13 cellular contexts compared by ENCODE assay signal in genomic region chr17:78759969-78760352, GRCh38. TPM values are rescaled to one million over a fixed set of nuclear protein-coding genes. Genes with fewer than 3 reads are reported as not detected.
DNase-seq lines count a peak whose midpoint lies in the region; FAIRE-seq and TF ChIP-seq lines count a peak whose summit lies in the region.
"Had no signal": no experiment of that assay in that cellular context is flagged by ENCODE, and none has a peak within 500 bp of the region (broad histone marks: within the 10 kb centered on the region; RNA-seq: fewer than 3 reads in every experiment).

No MANE protein-coding gene starts in this region.

- peaks cover 63% of the 10 kb centered on the region for H3K4me1 Mint-ChIP-seq in T-helper 1 cell treated with Interleukin-12 subunit alpha and Interleukin-12 subunit beta and Interleukin-4 antibody, amounts not matched to agents 30 μg/mL and 1 μg/mL, for 36 hours (ENCODE audit: low read depth)
- H3K4me1 Mint-ChIP-seq in activated naive CD8-positive, alpha-beta T cell treated with anti-CD3 and anti-CD28 coated beads for 36 hours, result peaks cover 79% of the 10 kb centered on the region

- TF ChIP-seq CTCF in osteoblast (IDR thresholded peaks at IDR 0.05; ENCODE audit: extremely low read depth, low read depth, low read length), result no peak

- H3K27me3 ChIP-seq in Karpas-422 (ENCODE audit: low read length), result no peaks in the 10 kb centered on the region; the same call in 1 of the 2 replicates
- H3K27me3 ChIP-seq in small intestine (ENCODE audit: control insufficient read depth in 2 of 2, insufficient read depth in 2 of 2, low read length in 2 of 2), result no peaks in the 10 kb centered on the region
- no peaks in the 10 kb centered on the region for H3K27me3 ChIP-seq in osteoblast (ENCODE audit: insufficient read depth, low read length)
- H3K27me3 ChIP-seq: heart right ventricle, sigmoid colon had no signal

- H3K9me3 Mint-ChIP-seq in T-helper 1 cell treated with Interleukin-12 subunit alpha and Interleukin-12 subunit beta and Interleukin-4 antibody, amounts not matched to agents 30 μg/mL and 1 μg/mL, for 36 hours, result no peaks in the 10 kb centered on the region
- H3K9me3 Mint-ChIP-seq in activated naive CD8-positive, alpha-beta T cell treated with anti-CD3 and anti-CD28 coated beads for 36 hours, result no peaks in the 10 kb centered on the region

- H3K4me3 ChIP-seq in Karpas-422 (ENCODE audit: low read length), result no peak overlapping the region
- no peak overlapping the region for H3K4me3 ChIP-seq in small intestine (ENCODE audit: low read depth in 1 of 2, low read length in 2 of 2)
- no peak overlapping the region for H3K4me3 ChIP-seq in osteoblast (ENCODE audit: insufficient read depth, low read length)
- H3K4me3 ChIP-seq: GM23248, sigmoid colon had no signal

- no peak overlapping the region for H3K9ac ChIP-seq in Karpas-422 (ENCODE audit: low read length)
- H3K9ac ChIP-seq: GM23248 had no signal

- H4K20me1 ChIP-seq in Karpas-422 (ENCODE audit: insufficient read depth, low read depth, low read length) (peaks cover 35% of the 10 kb centered on the region), osteoblast (ENCODE audit: insufficient read depth, low read length) (peaks cover 23% of the 10 kb centered on the region)

- H3K27ac Mint-ChIP-seq in T-helper 1 cell treated with Interleukin-12 subunit alpha and Interleukin-12 subunit beta and Interleukin-4 antibody, amounts not matched to agents 30 μg/mL and 1 μg/mL, for 36 hours, result peak overlapping the region; percentile 92
- peak overlapping the region; percentile 93 for H3K27ac Mint-ChIP-seq in activated naive CD8-positive, alpha-beta T cell treated with anti-CD3 and anti-CD28 coated beads for 36 hours

- H3K79me2 ChIP-seq in Karpas-422 (ENCODE audit: low read length) (no peaks in the 10 kb centered on the region), osteoblast (ENCODE audit: insufficient read depth, low read length) (peaks cover 57% of the 10 kb centered on the region)

- no peaks in the 10 kb centered on the region for H3K9me2 ChIP-seq in Karpas-422 (replicated peaks; ENCODE audit: insufficient read depth, low read length)

- H3K4me3 Mint-ChIP-seq in T-helper 1 cell treated with Interleukin-12 subunit alpha and Interleukin-12 subunit beta and Interleukin-4 antibody, amounts not matched to agents 30 μg/mL and 1 μg/mL, for 36 hours, result peak overlapping the region; percentile 72
- H3K4me3 Mint-ChIP-seq in activated naive CD8-positive, alpha-beta T cell treated with anti-CD3 and anti-CD28 coated beads for 36 hours, result peak overlapping the region; percentile 62

- H3K36me3 Mint-ChIP-seq in T-helper 1 cell treated with Interleukin-12 subunit alpha and Interleukin-12 subunit beta and Interleukin-4 antibody, amounts not matched to agents 30 μg/mL and 1 μg/mL, for 36 hours (ENCODE audit: low read depth), result peaks cover 8% of the 10 kb centered on the region
- peaks cover 24% of the 10 kb centered on the region for H3K36me3 Mint-ChIP-seq in activated naive CD8-positive, alpha-beta T cell treated with anti-CD3 and anti-CD28 coated beads for 36 hours

- DNase-seq in T-helper 1 cell (no peak), Karpas-422 (no peak), small intestine (no peak), osteoblast (ENCODE audit: insufficient read length, low spot score, missing footprints) (no peak), NCI-H2029 treated with DMSO at 0.1 percent for 48 hours (lab: John Stamatoyannopoulos, UW) (no peak)
- DNase-seq in activated naive CD8-positive, alpha-beta T cell treated with anti-CD3 and anti-CD28 coated beads for 36 hours, result no peak
- no peak for DNase-seq in stimulated activated naive CD4-positive, alpha-beta T cell (lab: John Stamatoyannopoulos, UW)
- DNase-seq: GM23248, NCI-H446 treated with DMSO at 0.1 percent for 48 hours, sigmoid colon had no signal

- H3K4me1 ChIP-seq in Karpas-422 (ENCODE audit: low read length), result peaks cover 14% of the 10 kb centered on the region
- peaks cover 0 to 16% of the 10 kb centered on the region in 2 donors for H3K4me1 ChIP-seq in small intestine (ENCODE audit: control insufficient read depth in 2 of 2, insufficient read depth in 1 of 2, low read depth in 1 of 2, low read length in 1 of 2)
- H3K4me1 ChIP-seq in osteoblast (ENCODE audit: insufficient read depth, low read length), result no peaks in the 10 kb centered on the region

- FAIRE-seq in small intestine (lab: Jason Lieb, UNC), result no peak
- FAIRE-seq: endometrium had no signal

- WGBS in small intestine, 3 donors, result 75 to 91% (median 88%) methylated on average over 5 of the region's 5 CpGs

- H3K4me2 ChIP-seq in Karpas-422 (ENCODE audit: low read depth, low read length, poor library complexity, severe bottlenecking), result peak overlapping the region; percentile 14
- H3K4me2 ChIP-seq in osteoblast (ENCODE audit: insufficient read depth, low read length), result no peak overlapping the region

- H3K9me3 ChIP-seq in Karpas-422 (ENCODE audit: low read length), result no peaks in the 10 kb centered on the region
- H3K9me3 ChIP-seq in small intestine (ENCODE audit: control insufficient read depth, low read depth), result no peaks in the 10 kb centered on the region
- no peaks in the 10 kb centered on the region for H3K9me3 ChIP-seq in osteoblast (ENCODE audit: low read depth, low read length)
- H3K9me3 ChIP-seq: sigmoid colon had no signal

- no peak overlapping the region for H3K27ac ChIP-seq in Karpas-422 (ENCODE audit: low read length)
- peak overlapping the region; percentile 24 to 86 for H3K27ac ChIP-seq in small intestine (ENCODE audit: low read depth in 1 of 2, low read length in 1 of 2)
- no peak overlapping the region for H3K27ac ChIP-seq in osteoblast (ENCODE audit: low read depth, low read length)
- H3K27ac ChIP-seq: GM23248 had no signal

- H2AFZ ChIP-seq in Karpas-422 (ENCODE audit: low read length), result no peak overlapping the region
- no peak overlapping the region for H2AFZ ChIP-seq in osteoblast (ENCODE audit: low read length)
- H2AFZ ChIP-seq: GM23248 had no signal

- no peaks in the 10 kb centered on the region for H3K36me3 ChIP-seq in Karpas-422 (ENCODE audit: insufficient read depth, low read length)
- H3K36me3 ChIP-seq in small intestine (ENCODE audit: control insufficient read depth in 2 of 2, insufficient read depth in 2 of 2, low read length in 2 of 2), result no peaks in the 10 kb centered on the region
- H3K36me3 ChIP-seq in osteoblast (ENCODE audit: insufficient read depth, low read length), result no peaks in the 10 kb centered on the region
- H3K36me3 ChIP-seq: heart right ventricle, sigmoid colon had no signal

- no peaks in the 10 kb centered on the region for H3K27me3 Mint-ChIP-seq in T-helper 1 cell treated with Interleukin-12 subunit alpha and Interleukin-12 subunit beta and Interleukin-4 antibody, amounts not matched to agents 30 μg/mL and 1 μg/mL, for 36 hours (ENCODE audit: low read depth)
- H3K27me3 Mint-ChIP-seq in activated naive CD8-positive, alpha-beta T cell treated with anti-CD3 and anti-CD28 coated beads for 36 hours, result no peaks in the 10 kb centered on the region

RNA-seq across cellular contexts. Expression of gene CYTH1, which starts 22.1 kb away (rescaled TPM):
- 9.6 and 15.8 TPM in 2 replicates for total RNA-seq in Karpas-422 (2014; rRNA removed; shearing (Covaris generic); ENCODE audit: low replicate concordance)
- 10 to 100 TPM; 88.9 to 89.6 TPM for total RNA-seq in activated naive CD8-positive, alpha-beta T cell treated with anti-CD3 and anti-CD28 coated beads for 36 hours
- polyA plus RNA-seq in small intestine, result 10 to 100 TPM; 37.6 to 46.3 (median 38.6) TPM
- 20.9 and 21.4 TPM in 2 replicates for total RNA-seq in osteoblast

Comparison
In these comparisons a context has a peak if more than half of its experiments do, and no peak if none do; other contexts are left out.
1. H3K27ac ChIP-seq: peak in small intestine (2 of 2); none in Karpas-422 (single experiment) and osteoblast (single experiment).